In genomic region chr18:10410472-10411300, GRCh38 we compare ENCODE assay signal across 1 cellular context.
TF ChIP-seq lines count a peak whose summit lies in the region.

No MANE protein-coding gene starts in this region.

TF ChIP-seq in GM23338, 12 proteins besides CTCF, POLR2A, EP300 and RAD21:
- TF ChIP-seq JUNB (IDR thresholded peaks at IDR 0.05; ENCODE audit: unreplicated experiment) (no peak), ZNF462 (CRISPR knock-in tag; IDR thresholded peaks at IDR 0.05) (no peak), REST (IDR thresholded peaks at IDR 0.05; ENCODE audit: unreplicated experiment) (no peak), POLR2AphosphoS5 (IDR thresholded peaks at IDR 0.05; ENCODE audit: low read depth) (no peak), STAT1 (IDR thresholded peaks at IDR 0.05; ENCODE audit: unreplicated experiment) (no peak), ZNF331 (CRISPR knock-in tag; IDR thresholded peaks at IDR 0.05; ENCODE audit: low read depth) (no peak), CREB1 (CRISPR knock-in tag; IDR thresholded peaks at IDR 0.05; ENCODE audit: low read depth) (no peak), EZH2 (IDR thresholded peaks at IDR 0.05; ENCODE audit: low read depth, unreplicated experiment) (no peak), NANOG (IDR thresholded peaks at IDR 0.05; ENCODE audit: borderline replicate concordance) (no peak), ZNF114 (CRISPR knock-in tag; IDR thresholded peaks at IDR 0.05) (no peak), EZH2phosphoT487 (IDR thresholded peaks at IDR 0.05; ENCODE audit: unreplicated experiment) (no peak), ETS1 (IDR thresholded peaks at IDR 0.05) (no peak)
